In the genomic region with DNA sequence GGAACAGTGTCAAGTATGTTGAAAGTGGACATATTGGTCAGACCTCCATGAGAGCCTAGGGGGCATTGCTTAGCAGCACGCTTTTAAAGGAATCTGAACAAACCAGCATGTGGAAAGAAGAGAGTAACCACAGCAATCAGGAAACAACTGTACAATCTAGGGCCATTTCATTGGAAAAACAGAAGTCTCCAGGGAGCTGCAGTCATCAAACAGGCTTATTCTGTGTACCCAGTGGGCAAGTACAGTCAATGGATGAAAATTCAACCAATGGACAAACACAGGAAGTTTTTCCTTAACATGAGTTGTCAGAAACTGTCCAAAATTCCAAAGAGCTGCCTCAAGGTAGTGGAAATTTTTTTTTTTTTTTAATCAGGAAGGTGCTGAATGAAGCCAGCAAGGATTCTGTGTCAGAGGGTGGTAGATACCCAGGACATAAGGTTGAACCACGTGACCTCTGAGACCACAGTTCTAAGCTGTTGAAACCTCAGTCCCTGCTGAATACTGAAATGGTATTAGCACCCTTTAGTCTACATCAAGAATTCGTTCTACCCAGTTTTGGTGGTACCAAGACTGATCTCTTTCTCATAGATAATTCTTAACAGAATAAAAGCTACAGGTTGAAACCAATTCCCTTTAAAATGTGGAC, we compare ENCODE assay signal across 14 cellular contexts. TPM values are rescaled to one million over a fixed set of nuclear protein-coding genes. Genes with fewer than 3 reads are reported as not detected.
DNase-seq lines count a peak whose midpoint lies in the region; ATAC-seq, FAIRE-seq and TF ChIP-seq lines count a peak whose summit lies in the region.
"Had no signal": no experiment of that assay in that cellular context is flagged by ENCODE, and none has a peak within 500 bp of the region (broad histone marks: within the 10 kb centered on the region; RNA-seq: fewer than 3 reads in every experiment).

No MANE protein-coding gene starts in this region.

- H2AFZ ChIP-seq in K562 (ENCODE audit: low read depth, low read length) (peak overlapping the region; percentile 42; the same call in 1 of the 2 replicates), smooth muscle cell (ENCODE audit: low read depth) (no peak overlapping the region)

- no peak overlapping the region for H3K9ac ChIP-seq in K562 (ENCODE audit: insufficient read depth in 1 of 2, low read depth in 2 of 2, low read length in 2 of 2)
- no peak overlapping the region for H3K9ac ChIP-seq in smooth muscle cell (ENCODE audit: low read depth)

- no peaks in the 10 kb centered on the region for H3K9me1 ChIP-seq in K562 (ENCODE audit: control insufficient read depth, insufficient read depth, low read length)

- H3K4me3 ChIP-seq in BJ (ENCODE audit: low read depth, low read length) (no peak overlapping the region), K562 (no peak overlapping the region), smooth muscle cell (no peak overlapping the region), HAP-1 (no peak overlapping the region)
- H3K4me3 ChIP-seq: heart right ventricle, psoas muscle had no signal

- TF ChIP-seq CTCF in BJ (IDR thresholded peaks at IDR 0.05; ENCODE audit: insufficient read depth, low read depth, low read length): 0 out of 2 replicates have a peak, but pooled peaks have one; percentile 4
- TF ChIP-seq CTCF in K562 (IDR thresholded peaks at IDR 0.05 in 2 of 3, conservative IDR thresholded peaks at IDR 0.05 in 1 of 3; ENCODE audit: insufficient read depth in 2 of 3, low read depth in 1 of 3, low read length in 3 of 3): no peak
- no peak for TF ChIP-seq CTCF in smooth muscle cell (IDR thresholded peaks at IDR 0.05; ENCODE audit: borderline replicate concordance, insufficient read depth, poor library complexity, severe bottlenecking)

- FAIRE-seq in K562 (lab: Jason Lieb, UNC): no peak

- H3K9me3 ChIP-seq in K562 (replicated peaks; ENCODE audit: control insufficient read depth, insufficient read depth, low read depth, low read length) (no peaks in the 10 kb centered on the region), smooth muscle cell (replicated peaks; ENCODE audit: low read depth) (no peaks in the 10 kb centered on the region), HAP-1 (no peaks in the 10 kb centered on the region)
- H3K9me3 ChIP-seq: heart right ventricle, psoas muscle had no signal

- WGBS in K562 (ENCODE audit: insufficient coverage, low coverage, missing lambda C conversion rate): 39% methylated on average over 3 of the region's 3 CpGs
- 68% methylated on average over 3 of the region's 3 CpGs for WGBS in smooth muscle cell (ENCODE audit: low lambda C conversion rate)

- POLR2A ChIA-PET in BJ (lab: Charles Lee) (no interaction called here), K562 (lab: Yijun Ruan, JAX) (interaction anchor here (0.9 to 1.7 kb wide), 3 partner anchors 9 to 14 kb away, joined by 3 to 4 read pairs (median 4); no protein-coding TSS in a partner anchor)

- H3K27me3 ChIP-seq in BJ (ENCODE audit: control insufficient read depth, insufficient read depth, low read length): no peaks in the 10 kb centered on the region
- no peaks in the 10 kb centered on the region for H3K27me3 ChIP-seq in K562 (ENCODE audit: control insufficient read depth in 2 of 2, insufficient read depth in 2 of 2, low read length in 2 of 2)
- no peaks in the 10 kb centered on the region for H3K27me3 ChIP-seq in smooth muscle cell (ENCODE audit: low read depth)
- H3K27me3 ChIP-seq in HAP-1 (ENCODE audit: low read depth): no peaks in the 10 kb centered on the region
- H3K27me3 ChIP-seq: heart right ventricle had no signal

- peaks cover under 1% of the 10 kb centered on the region; the same call in 2 of the 3 replicates for H3K79me2 ChIP-seq in K562 (ENCODE audit: control insufficient read depth, insufficient read depth, low read length)
- H3K79me2 ChIP-seq in smooth muscle cell (ENCODE audit: low read depth): peaks cover under 1% of the 10 kb centered on the region

- no peaks in the 10 kb centered on the region for H3K36me3 ChIP-seq in BJ (ENCODE audit: control insufficient read depth, insufficient read depth, low read length)
- no peaks in the 10 kb centered on the region for H3K36me3 ChIP-seq in K562 (ENCODE audit: control insufficient read depth, insufficient read depth, low read length)
- H3K36me3 ChIP-seq in smooth muscle cell (ENCODE audit: low read depth): no peaks in the 10 kb centered on the region
- no peaks in the 10 kb centered on the region for H3K36me3 ChIP-seq in HAP-1 (replicated peaks)
- H3K36me3 ChIP-seq: heart right ventricle had no signal

- H3K4me2 ChIP-seq in K562 (ENCODE audit: insufficient read depth, low read length): 0 out of 2 replicates have a peak overlapping the region, but pooled peaks have one; percentile 29
- no peak overlapping the region for H3K4me2 ChIP-seq in smooth muscle cell

- no peaks in the 10 kb centered on the region for H4K20me1 ChIP-seq in K562 (replicated peaks; ENCODE audit: control insufficient read depth, insufficient read depth, low read length)
- no peaks in the 10 kb centered on the region for H4K20me1 ChIP-seq in smooth muscle cell (ENCODE audit: low read depth)

- no peak for TF ChIP-seq POLR2A in K562 (conservative IDR thresholded peaks at IDR 0.05)

- in situ Hi-C loops in K562 (cut with MboI) (no loop called here), HAP-1 (cut with MboI; ENCODE audit: low sequenced_read_pairs) (no loop called here)

- no TSS peak for BruUV-seq in K562 (replicated peaks; lab: Mats Ljungman, UMichigan)

- intact Hi-C loops in K562 (cut with micrococcal nuclease): no loop called here

- peaks cover 20% of the 10 kb centered on the region for H3F3A ChIP-seq in smooth muscle cell (ENCODE audit: low read depth)

- H3K4me1 ChIP-seq in K562 (replicated peaks in 1 of 2; ENCODE audit: control insufficient read depth in 2 of 2, insufficient read depth in 2 of 2, low read length in 2 of 2) (peaks cover 13 to 26% of the 10 kb centered on the region in 2 experiments; a peak in 4 of 5 replicates), smooth muscle cell (ENCODE audit: low read depth) (peaks cover 8% of the 10 kb centered on the region), HAP-1 (peaks cover 12% of the 10 kb centered on the region)
- H3K4me1 ChIP-seq: psoas muscle had no signal

- DNase-seq in BJ (ENCODE audit: low read depth) (no peak), LHCN-M2 (ENCODE audit: low read depth) (peak; percentile 97), K562 (ENCODE audit: extremely low read depth in 1 of 4, low spot score in 3 of 4) (no peak), kidney glomerular epithelial cell (lab: John Stamatoyannopoulos, UW) (peak; percentile 14), globus pallidus (ENCODE audit: low spot score) (no peak), smooth muscle cell (lab: John Stamatoyannopoulos, UW; ENCODE audit: unreplicated experiment) (no peak), HAP-1 (ENCODE audit: low spot score in 2 of 2) (no peak)
- no peak for DNase-seq in stimulated activated CD4-positive, alpha-beta T cell treated with anti-CD3 and anti-CD28 coated beads, Interleukin-4, amount 100 ng/mL, for 24 hours
- DNase-seq: activated CD4-positive, alpha-beta T cell treated with anti-CD3 and anti-CD28 coated beads for 48 hours; heart right ventricle; mesendoderm; NCI-H1092 treated with DMSO at 0.1 percent for 48 hours; NCI-H69; psoas muscle had no signal

- TF ChIP-seq EP300 in K562 (IDR thresholded peaks at IDR 0.05; ENCODE audit: low read length): no peak

- CTCF ChIA-PET in BJ (lab: Yijun Ruan, JAX): interaction anchor here (0.7 to 2.1 kb wide), 4 partner anchors 42 to 774 kb away, joined by 3 to 6 read pairs (median 4); no protein-coding TSS in a partner anchor
- CTCF ChIA-PET in K562 (lab: Yijun Ruan, JAX; ENCODE audit: low intra/inter-chr PET ratio): no interaction called here

- ATAC-seq in K562: no peak
- ATAC-seq: heart right ventricle, psoas muscle had no signal

- no peak for TF ChIP-seq RAD21 in K562 (CRISPR knock-in tag; conservative IDR thresholded peaks at IDR 0.05 in 1 of 2, IDR thresholded peaks at IDR 0.05 in 1 of 2)

- H3K27ac ChIP-seq in K562 (ENCODE audit: extremely low read depth, low read depth, low read length) (no peak overlapping the region), smooth muscle cell (ENCODE audit: low read depth) (no peak overlapping the region)
- H3K27ac ChIP-seq: heart right ventricle, psoas muscle had no signal

TF ChIP-seq in K562, 482 proteins besides CTCF, POLR2A, EP300 and RAD21 (continues in another document):
- TF ChIP-seq CBFA2T2 (conservative IDR thresholded peaks at IDR 0.05) (peak; percentile 24; the same call in 1 of the 2 replicates), GATAD2A (IDR thresholded peaks at IDR 0.05) (no peak), ZNF197 (CRISPR knock-in tag; IDR thresholded peaks at IDR 0.05; ENCODE audit: low read depth) (no peak), FOXP1 (CRISPR knock-in tag; IDR thresholded peaks at IDR 0.05) (no peak)

RNA-seq across cellular contexts. Expression of a gene that starts 4.4 kb away (rescaled TPM):
- polyA plus RNA-seq in BJ (2011; rRNA removed) (40.4 and 79.8 TPM in 2 replicates), K562 (2011; rRNA removed) (38.9 and 43.6 TPM in 2 replicates), K562 (2014; fragmentation: Illumina TruSeq; extraction: Trizol) (51.4 and 63.5 TPM in 2 replicates), K562 (2014; fragmentation: Nextera tagmentation; extraction: Ambion mirVana) (10 to 100 TPM in 1 of 2 experiments, 1 to 10 TPM in 1; 9.4 to 13.4 TPM), K562 (2014; rRNA removed) (30.8 and 31.0 TPM in 2 replicates), smooth muscle cell (23.5 and 31.7 TPM in 2 replicates)
- polyA minus RNA-seq in BJ (2011; rRNA and poly(A)+ RNA removed): 72.2 and 79.1 TPM in 2 replicates
- total RNA-seq in LHCN-M2 (2014; rRNA removed) (107 and 110 TPM in 2 replicates), K562 (2014; rRNA removed) (36.3 and 39.4 TPM in 2 replicates), K562 (2014; rRNA removed; fragmentation: Illumina TruSeq; extraction: Trizol) (49.1 and 55.6 TPM in 2 replicates), K562 (2015; rRNA removed; fragmentation: Illumina TruSeq; extraction: Trizol) (43.5 and 48.4 TPM in 2 replicates), K562 (2021) (55.7 and 57.5 TPM in 2 replicates), smooth muscle cell (69.0 and 118 TPM in 2 replicates)
- polyA plus RNA-seq in LHCN-M2 (2012): 59.4 TPM
- total RNA-seq in K562 (2011; cell fraction: chromatin; rRNA removed; ENCODE audit: low replicate concordance): 141 and 293 TPM in 2 replicates
- 38.2 and 46.8 TPM in 2 replicates for total RNA-seq in K562 (2011; cell fraction: nucleolus; rRNA removed)
- total RNA-seq in K562 (2011; cell fraction: nucleoplasm; rRNA removed): 84.2 and 109 TPM in 2 replicates
- 8.7 and 13.6 TPM in 2 replicates for polyA plus RNA-seq in K562 (2011; cell fraction: cytosol; rRNA removed)
- polyA plus RNA-seq in K562 (2011; cell fraction: nucleus; rRNA removed): 49.2 and 58.1 TPM in 2 replicates
- polyA plus RNA-seq in K562 (2012): 35.9 and 42.5 TPM in 2 replicates
- 66.5 and 99.3 TPM in 2 replicates for polyA minus RNA-seq in K562 (2011; rRNA and poly(A)+ RNA removed)
- polyA minus RNA-seq in K562 (2011; cell fraction: cytosol; rRNA and poly(A)+ RNA removed): 19.7 and 21.1 TPM in 2 replicates
- 61.9 and 105 TPM in 2 replicates for polyA minus RNA-seq in K562 (2011; cell fraction: nucleus; rRNA and poly(A)+ RNA removed)

Comparison
In these comparisons a context has a peak if more than half of its experiments do, and no peak if none do; other contexts are left out.
1. DNase-seq: peak in LHCN-M2 (single experiment) and kidney glomerular epithelial cell (single experiment); none in BJ (single experiment), K562 (0 of 4), globus pallidus (single experiment), smooth muscle cell (single experiment), stimulated activated CD4-positive, alpha-beta T cell treated with anti-CD3 and anti-CD28 coated beads, Interleukin-4, amount 100 ng/mL, for 24 hours (single experiment) and HAP-1 (0 of 2).